ENCODE assay signal across 34 cellular contexts in the genomic region with DNA sequence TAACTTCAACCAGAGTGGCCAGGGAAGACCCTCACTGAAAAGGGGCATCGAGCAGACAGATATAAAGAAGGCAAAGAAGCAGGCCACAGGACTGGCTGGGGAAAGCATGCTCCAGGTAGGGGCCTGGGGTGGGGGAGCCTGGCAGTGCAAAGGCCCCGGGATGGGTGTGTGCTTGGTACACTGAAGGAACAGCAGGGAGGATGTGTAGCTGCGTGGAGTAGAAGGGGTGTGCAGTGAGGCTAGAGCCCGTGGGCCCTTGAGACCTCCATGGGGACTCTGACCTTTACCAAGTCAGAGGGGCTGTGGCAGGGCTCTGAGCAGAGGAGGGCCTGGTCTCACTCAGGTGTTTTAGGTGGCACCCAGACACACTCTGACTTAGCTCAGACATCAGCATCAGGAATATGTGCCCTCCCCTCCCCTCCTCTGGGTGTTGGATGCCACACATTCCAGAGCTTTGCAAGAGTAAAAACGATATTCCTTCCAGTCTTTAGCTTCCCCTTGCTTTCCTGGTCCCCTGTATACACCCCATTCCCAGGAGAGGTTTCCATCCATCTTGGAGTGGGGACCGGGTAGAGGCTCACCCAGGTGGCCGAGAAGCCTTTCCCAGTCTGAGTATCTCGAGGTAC. TPM values are rescaled to one million over a fixed set of nuclear protein-coding genes. Genes with fewer than 3 reads are reported as not detected.
"Had no signal": no experiment of that assay in that cellular context is flagged by ENCODE, and none has a peak within 500 bp of the region (broad histone marks: within the 10 kb centered on the region; RNA-seq: fewer than 3 reads in every experiment).

No MANE protein-coding gene starts in this region.

- H3K27ac Mint-ChIP-seq: activated CD4-positive, alpha-beta T cell treated with anti-CD3 and anti-CD28 coated beads, Interleukin-2, amount 10 ng/mL, durations not matched to agents 7 days and 5 days; activated CD8-positive, alpha-beta T cell treated with anti-CD3 and anti-CD28 coated beads for 36 hours; activated T-helper 2 cell treated with anti-CD3 and anti-CD28 coated beads, Interferon-gamma antibody, Interleukin-2, Interleukin-4, amounts not matched to agents 10 μg/mL and 5 μg/mL and 100 μg/mL, durations not matched to agents 14 hours and 24 hours and 36 hours; natural killer cell; stimulated activated effector memory CD8-positive, alpha-beta T cell treated with anti-CD3 and anti-CD28 coated beads, Interleukin-12 subunit alpha, Interleukin-12 subunit beta, amount 100 ng/mL, for 72 hours; T-helper 17 cell had no signal

- H3K4me3 ChIP-seq: esophagus squamous epithelium, heart right ventricle, lower lobe of right lung, prostate gland, tibial nerve had no signal

- H3K27me3 Mint-ChIP-seq: activated CD8-positive, alpha-beta T cell treated with anti-CD3 and anti-CD28 coated beads for 36 hours; central memory CD8-positive, alpha-beta T cell; T-helper 17 cell had no signal

- H3K36me3 ChIP-seq: lower lobe of right lung, prostate gland had no signal

- H3K27me3 ChIP-seq: esophagus squamous epithelium, heart right ventricle, tibial nerve had no signal

- H3K36me3 Mint-ChIP-seq: natural killer cell had no signal

- H3K4me3 Mint-ChIP-seq: activated CD4-positive, alpha-beta T cell treated with anti-CD3 and anti-CD28 coated beads, Interleukin-2, amount 10 ng/mL, durations not matched to agents 7 days and 5 days; activated CD8-positive, alpha-beta T cell treated with anti-CD3 and anti-CD28 coated beads for 36 hours; central memory CD8-positive, alpha-beta T cell; natural killer cell; stimulated activated effector memory CD8-positive, alpha-beta T cell treated with anti-CD3 and anti-CD28 coated beads, Interleukin-12 subunit alpha, Interleukin-12 subunit beta, amount 100 ng/mL, for 72 hours; T-helper 17 cell had no signal

- DNase-seq: activated CD4-positive, alpha-beta T cell treated with anti-CD3 and anti-CD28 coated beads for 1 hour; activated CD4-positive, alpha-beta T cell treated with anti-CD3 and anti-CD28 coated beads, Interleukin-2, amount 10 ng/mL, durations not matched to agents 7 days and 5 days; activated CD8-positive, alpha-beta T cell treated with anti-CD3 and anti-CD28 coated beads for 36 hours; activated naive CD4-positive, alpha-beta T cell; activated T-cell treated with anti-CD3 and anti-CD28 coated beads, Interleukin-2, amount 50 U/mL, for 48 hours; anterior cingulate cortex; effector CD8-positive, alpha-beta T cell; esophagus squamous epithelium; foreskin melanocyte; heart right ventricle; lower lobe of right lung; mesendoderm; natural killer cell; retina; small intestine; stimulated activated CD4-positive, alpha-beta T cell treated with anti-CD3 and anti-CD28 coated beads, Interleukin-4, amount 100 ng/mL, for 24 hours; T-helper 17 cell had no signal

- ATAC-seq: activated CD8-positive, alpha-beta T cell treated with anti-CD3 and anti-CD28 coated beads for 36 hours; activated naive CD4-positive, alpha-beta T cell treated with anti-CD3 and anti-CD28 coated beads, Interleukin-2, amount 50 U/mL, for 72 hours; heart right ventricle; left lobe of liver; lower lobe of right lung; natural killer cell; sciatic nerve; stimulated activated effector memory CD8-positive, alpha-beta T cell treated with anti-CD3 and anti-CD28 coated beads, Interleukin-12 subunit alpha, Interleukin-12 subunit beta, amount 100 ng/mL, for 72 hours; T-helper 17 cell had no signal

- H3K9me3 ChIP-seq: esophagus squamous epithelium, heart right ventricle, lower lobe of right lung, prostate gland, tibial nerve had no signal

- H3K27ac ChIP-seq: epithelial cell of prostate, esophagus squamous epithelium, heart right ventricle, lower lobe of right lung, prostate gland, tibial nerve had no signal

- H3K9me3 Mint-ChIP-seq: activated CD4-positive, alpha-beta T cell treated with anti-CD3 and anti-CD28 coated beads, Interleukin-2, amount 10 ng/mL, durations not matched to agents 7 days and 5 days; activated CD8-positive, alpha-beta T cell treated with anti-CD3 and anti-CD28 coated beads for 36 hours; activated naive CD4-positive, alpha-beta T cell treated with anti-CD3 and anti-CD28 coated beads, Interleukin-2, amount 50 U/mL, for 72 hours; activated T-helper 2 cell treated with anti-CD3 and anti-CD28 coated beads, Interferon-gamma antibody, Interleukin-2, Interleukin-4, amounts not matched to agents 10 μg/mL and 5 μg/mL and 100 μg/mL, durations not matched to agents 14 hours and 24 hours and 36 hours; central memory CD8-positive, alpha-beta T cell; natural killer cell; stimulated activated effector memory CD8-positive, alpha-beta T cell treated with anti-CD3 and anti-CD28 coated beads, Interleukin-12 subunit alpha, Interleukin-12 subunit beta, amount 100 ng/mL, for 72 hours had no signal

RNA-seq across cellular contexts. Expression of a gene that starts 50.1 kb away (rescaled TPM):
- total RNA-seq: activated CD4-positive, alpha-beta T cell treated with anti-CD3 and anti-CD28 coated beads, Interleukin-2, amount 10 ng/mL, durations not matched to agents 7 days and 5 days; activated CD8-positive, alpha-beta T cell treated with anti-CD3 and anti-CD28 coated beads for 36 hours; activated naive CD4-positive, alpha-beta T cell treated with anti-CD3 and anti-CD28 coated beads, Interleukin-2, amount 50 U/mL, for 72 hours; activated T-helper 2 cell treated with anti-CD3 and anti-CD28 coated beads, Interferon-gamma antibody, Interleukin-2, Interleukin-4, amounts not matched to agents 10 μg/mL and 5 μg/mL and 100 μg/mL, durations not matched to agents 14 hours and 24 hours and 36 hours; bronchial epithelial cell; dermis microvascular lymphatic vessel endothelial cell; esophagus squamous epithelium; glomerular endothelial cell; heart right ventricle; kidney epithelial cell; left lobe of liver; lower lobe of right lung; mononuclear cell; natural killer cell; osteocyte; prostate gland; sciatic nerve; T-helper 17 cell; temporal lobe; tibial nerve; ureter had no signal
- polyA plus RNA-seq: heart right ventricle, small intestine had no signal
